18 cellular contexts compared by ENCODE assay signal in the genomic region with DNA sequence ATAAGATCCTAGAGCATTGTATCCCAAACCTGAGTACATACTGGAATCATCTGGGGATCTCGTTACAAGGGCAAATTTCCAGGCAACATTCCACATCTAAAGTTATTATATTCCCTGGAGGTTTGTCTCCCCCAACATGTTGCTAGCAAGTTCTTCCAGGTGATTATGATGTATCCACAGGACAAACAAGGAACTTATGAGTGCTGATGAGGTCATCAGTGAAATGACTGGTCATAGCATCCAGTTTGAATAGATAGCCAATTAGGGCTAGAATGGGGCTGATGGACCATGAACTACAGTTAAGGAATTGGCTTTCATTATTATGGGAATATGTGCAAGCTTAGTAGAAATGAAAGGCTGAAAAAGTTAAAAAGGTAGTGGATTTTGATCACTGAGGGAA.
DNase-seq lines count a peak whose midpoint lies in the region; ATAC-seq, FAIRE-seq and TF ChIP-seq lines count a peak whose summit lies in the region.
"Had no signal": no experiment of that assay in that cellular context is flagged by ENCODE, and none has a peak within 500 bp of the region (broad histone marks: within the 10 kb centered on the region; RNA-seq: fewer than 3 reads in every experiment).

No MANE protein-coding gene starts in this region.

- no peak for ATAC-seq in upper lobe of right lung

- no peak overlapping the region for H2AFZ ChIP-seq in endothelial cell of umbilical vein (ENCODE audit: low read depth, low read length)
- H2AFZ ChIP-seq in SK-N-SH (ENCODE audit: low read depth): no peak overlapping the region

- TF ChIP-seq POLR2A in endothelial cell of umbilical vein (IDR thresholded peaks at IDR 0.05; ENCODE audit: low read depth, low read length): no peak

- WGBS in SK-N-SH (ENCODE audit: low lambda C conversion rate): 86% methylated on average over 1 of the region's 1 CpG

- DNase-seq in NCI-H2171 treated with DMSO at 0.1 percent for 48 hours (lab: John Stamatoyannopoulos, UW) (peak; percentile 19), NCI-H2171 (lab: John Stamatoyannopoulos, UW) (no peak), M059J (ENCODE audit: low read depth) (peak; percentile 6), endothelial cell of umbilical vein (ENCODE audit: low read depth, low spot score) (no peak), kidney tubule cell (ENCODE audit: low spot score) (peak; percentile 51), LoVo (ENCODE audit: low spot score) (no peak), SK-N-SH (no peak), upper lobe of right lung (no peak)
- DNase-seq: HFFc6, NCI-H1105 treated with DMSO at 0.1 percent for 48 hours, NCI-H1930, NCI-H526 treated with DMSO at 0.1 percent for 48 hours, OCI-M1 had no signal

- H3K4me3 ChIP-seq in endothelial cell of umbilical vein (replicated peaks in 1 of 3; ENCODE audit: insufficient read depth in 1 of 3, low read depth in 1 of 3, low read length in 3 of 3) (no peak overlapping the region), SK-N-SH (ENCODE audit: low read depth in 2 of 2, low read length in 1 of 2) (no peak overlapping the region), upper lobe of right lung (no peak overlapping the region)
- H3K4me3 ChIP-seq: BLaER1, SJCRH30 had no signal

- H3K9ac ChIP-seq in endothelial cell of umbilical vein (replicated peaks; ENCODE audit: extremely low read depth, insufficient read depth, low read length): no peak overlapping the region
- H3K9ac ChIP-seq in SK-N-SH: no peak overlapping the region
- H3K9ac ChIP-seq: BLaER1 had no signal

- no peak for TF ChIP-seq RAD21 in SK-N-SH (IDR thresholded peaks at IDR 0.05; ENCODE audit: low read length)

- dilution Hi-C loops in endothelial cell of umbilical vein (cut with MboI; ENCODE audit: extremely low pct_ligation_motif_present, low sequenced_read_pairs): no loop called here

- no peaks in the 10 kb centered on the region for H3F3A ChIP-seq in SK-N-SH (replicated peaks; ENCODE audit: insufficient read depth)

- CTCF ChIA-PET in endothelial cell of umbilical vein (lab: Charles Lee) (no interaction called here), SK-N-SH (lab: Yijun Ruan, JAX) (no interaction called here)

- H3K79me2 ChIP-seq in endothelial cell of umbilical vein (ENCODE audit: control insufficient read depth, insufficient read depth, low read length) (no peaks in the 10 kb centered on the region), SK-N-SH (ENCODE audit: insufficient read depth) (no peaks in the 10 kb centered on the region)

- BruUV-seq in endothelial cell of umbilical vein (replicated peaks; lab: Mats Ljungman, UMichigan): no TSS peak

- H3K27ac ChIP-seq in endothelial cell of umbilical vein (ENCODE audit: insufficient read depth, low read depth, low read length) (no peak overlapping the region), SK-N-SH (ENCODE audit: low read depth in 2 of 2, low read length in 1 of 2) (no peak overlapping the region), upper lobe of right lung (no peak overlapping the region)
- H3K27ac ChIP-seq: BLaER1, SJCRH30 had no signal

- FAIRE-seq in endothelial cell of umbilical vein (lab: Jason Lieb, UNC): no peak
- FAIRE-seq: A204.1, GM12892, H1 had no signal

- intact Hi-C loops in endothelial cell of umbilical vein (cut with micrococcal nuclease): no loop called here
- intact Hi-C loops in upper lobe of right lung (cut with DNase I): no loop called here

- H3K4me1 ChIP-seq in endothelial cell of umbilical vein (ENCODE audit: control insufficient read depth, extremely low read depth, insufficient read depth, low read length): no peaks in the 10 kb centered on the region
- no peaks in the 10 kb centered on the region for H3K4me1 ChIP-seq in SK-N-SH (ENCODE audit: control insufficient read depth in 1 of 2, insufficient read depth in 2 of 2, low read depth in 1 of 2, low read length in 1 of 2)
- no peaks in the 10 kb centered on the region for H3K4me1 ChIP-seq in upper lobe of right lung
- H3K4me1 ChIP-seq: BLaER1, SJCRH30 had no signal

- H3K36me3 ChIP-seq in endothelial cell of umbilical vein (ENCODE audit: control insufficient read depth in 2 of 2, extremely low read depth in 1 of 2, insufficient read depth in 2 of 2, low read length in 2 of 2) (no peaks in the 10 kb centered on the region), SK-N-SH (replicated peaks in 1 of 2; ENCODE audit: control insufficient read depth in 1 of 2, insufficient read depth in 2 of 2, low read length in 1 of 2) (peaks cover 4 to 7% of the 10 kb centered on the region in 2 experiments), upper lobe of right lung (no peaks in the 10 kb centered on the region)
- H3K36me3 ChIP-seq: SJCRH30 had no signal

- TF ChIP-seq EP300 in SK-N-SH (IDR thresholded peaks at IDR 0.05; ENCODE audit: borderline replicate concordance in 1 of 2, low read depth in 1 of 2, low read length in 1 of 2): no peak

- H4K20me1 ChIP-seq in endothelial cell of umbilical vein (replicated peaks; ENCODE audit: control insufficient read depth, extremely low read depth, insufficient read depth, low read length): no peaks in the 10 kb centered on the region
- no peaks in the 10 kb centered on the region for H4K20me1 ChIP-seq in SK-N-SH (ENCODE audit: insufficient read depth)
- H4K20me1 ChIP-seq: BLaER1 had no signal

- H3K9me2 ChIP-seq in SK-N-SH: no peaks in the 10 kb centered on the region

- H3K4me2 ChIP-seq in endothelial cell of umbilical vein (ENCODE audit: insufficient read depth, low read length): no peak overlapping the region
- H3K4me2 ChIP-seq in SK-N-SH: no peak overlapping the region
- H3K4me2 ChIP-seq: BLaER1 had no signal

- no peak for TF ChIP-seq CTCF in endothelial cell of umbilical vein (IDR thresholded peaks at IDR 0.05; ENCODE audit: extremely low read depth in 1 of 2, insufficient read depth in 1 of 2, low read depth in 1 of 2, low read length in 2 of 2)
- no peak for TF ChIP-seq CTCF in SK-N-SH (IDR thresholded peaks at IDR 0.05)
- no peak for TF ChIP-seq CTCF in upper lobe of right lung (IDR thresholded peaks at IDR 0.05)

- H3K27me3 ChIP-seq in endothelial cell of umbilical vein (ENCODE audit: control insufficient read depth in 2 of 2, insufficient read depth in 2 of 2, low read length in 2 of 2) (no peaks in the 10 kb centered on the region), SK-N-SH (ENCODE audit: insufficient read depth) (no peaks in the 10 kb centered on the region), upper lobe of right lung (no peaks in the 10 kb centered on the region)
- H3K27me3 ChIP-seq: BLaER1, SJCRH30 had no signal

- POLR2A ChIA-PET in endothelial cell of umbilical vein (lab: Charles Lee) (no interaction called here), SK-N-SH (lab: Yijun Ruan, JAX) (no interaction called here)

- H3K9me1 ChIP-seq in endothelial cell of umbilical vein (replicated peaks; ENCODE audit: control insufficient read depth, extremely low read depth, insufficient read depth, low read length): no peaks in the 10 kb centered on the region

- H3K9me3 ChIP-seq in endothelial cell of umbilical vein (replicated peaks; ENCODE audit: control insufficient read depth, insufficient read depth, low read length): no peaks in the 10 kb centered on the region
- no peaks in the 10 kb centered on the region for H3K9me3 ChIP-seq in SK-N-SH
- H3K9me3 ChIP-seq in upper lobe of right lung: no peaks in the 10 kb centered on the region
- H3K9me3 ChIP-seq: BLaER1, SJCRH30 had no signal

TF ChIP-seq in endothelial cell of umbilical vein, 7 proteins besides CTCF, POLR2A, EP300 and RAD21:
- TF ChIP-seq JUN (IDR thresholded peaks at IDR 0.05; ENCODE audit: borderline replicate concordance, insufficient read depth, insufficient read length, low read depth): peak; percentile 2
- no peak for TF ChIP-seq POLR2AphosphoS5 (IDR thresholded peaks at IDR 0.05; ENCODE audit: insufficient read depth, low read depth, low read length)
- TF ChIP-seq MYC (IDR thresholded peaks at IDR 0.05; ENCODE audit: low read depth, low read length): no peak
- no peak for TF ChIP-seq EZH2 (IDR thresholded peaks at IDR 0.05; ENCODE audit: borderline replicate concordance, low read depth, low read length, severe bottlenecking)

TF ChIP-seq in SK-N-SH, 30 proteins besides CTCF, POLR2A, EP300 and RAD21:
- TF ChIP-seq JUND (IDR thresholded peaks at IDR 0.05) (no peak), MXI1 (IDR thresholded peaks at IDR 0.05; ENCODE audit: low read depth, low read length) (no peak), FOSL2 (IDR thresholded peaks at IDR 0.05; ENCODE audit: borderline replicate concordance, low read depth) (no peak), POLR2AphosphoS5 (IDR thresholded peaks at IDR 0.05; ENCODE audit: low read depth, low read length) (no peak), EZH2phosphoT487 (IDR thresholded peaks at IDR 0.05; ENCODE audit: borderline replicate concordance, low read depth) (no peak), GABPA (IDR thresholded peaks at IDR 0.05; ENCODE audit: low read depth) (no peak), MEF2A (IDR thresholded peaks at IDR 0.05; ENCODE audit: borderline replicate concordance, low read depth) (no peak), NFIC (IDR thresholded peaks at IDR 0.05; ENCODE audit: borderline replicate concordance) (no peak), SMC3 (IDR thresholded peaks at IDR 0.05; ENCODE audit: low read depth, low read length) (no peak), FOXM1 (IDR thresholded peaks at IDR 0.05; ENCODE audit: low read depth) (no peak), YY1 (IDR thresholded peaks at IDR 0.05; ENCODE audit: low read depth) (no peak)
- TF ChIP-seq, protein P1, sequence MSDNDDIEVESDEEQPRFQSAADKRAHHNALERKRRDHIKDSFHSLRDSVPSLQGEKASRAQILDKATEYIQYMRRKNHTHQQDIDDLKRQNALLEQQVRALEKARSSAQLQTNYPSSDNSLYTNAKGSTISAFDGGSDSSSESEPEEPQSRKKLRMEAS (IDR thresholded peaks at IDR 0.05; ENCODE audit: low read depth): no peak
- TF ChIP-seq, protein P2, sequence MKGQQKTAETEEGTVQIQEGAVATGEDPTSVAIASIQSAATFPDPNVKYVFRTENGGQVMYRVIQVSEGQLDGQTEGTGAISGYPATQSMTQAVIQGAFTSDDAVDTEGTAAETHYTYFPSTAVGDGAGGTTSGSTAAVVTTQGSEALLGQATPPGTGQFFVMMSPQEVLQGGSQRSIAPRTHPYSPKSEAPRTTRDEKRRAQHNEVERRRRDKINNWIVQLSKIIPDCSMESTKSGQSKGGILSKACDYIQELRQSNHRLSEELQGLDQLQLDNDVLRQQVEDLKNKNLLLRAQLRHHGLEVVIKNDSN (IDR thresholded peaks at IDR 0.05; ENCODE audit: borderline replicate concordance, low read depth): no peak

Comparison
In these comparisons a context has a peak if more than half of its experiments do, and no peak if none do; other contexts are left out.
1. DNase-seq: peak in NCI-H2171 treated with DMSO at 0.1 percent for 48 hours (single experiment), M059J (single experiment) and kidney tubule cell (single experiment); none in NCI-H2171 (single experiment), endothelial cell of umbilical vein (single experiment), LoVo (single experiment), SK-N-SH (single experiment) and upper lobe of right lung (single experiment).